In genomic region chr16:2817496-2818277, GRCh38 we compare ENCODE assay signal across 15 cellular contexts. TPM values are rescaled to one million over a fixed set of nuclear protein-coding genes. Genes with fewer than 3 reads are reported as not detected.
DNase-seq lines count a peak whose midpoint lies in the region; ATAC-seq, FAIRE-seq and TF ChIP-seq lines count a peak whose summit lies in the region.
"Had no signal": no experiment of that assay in that cellular context is flagged by ENCODE, and none has a peak within 500 bp of the region (broad histone marks: within the 10 kb centered on the region; RNA-seq: fewer than 3 reads in every experiment).

No MANE protein-coding gene starts in this region.

- no peaks in the 10 kb centered on the region for H3K27me3 ChIP-seq in RWPE2 (ENCODE audit: insufficient read depth, poor library complexity, severe bottlenecking)
- no peaks in the 10 kb centered on the region for H3K27me3 ChIP-seq in mesendoderm (ENCODE audit: insufficient read depth, low read length, poor library complexity)

- no peaks in the 10 kb centered on the region for H3K36me3 Mint-ChIP-seq in naive thymus-derived CD8-positive, alpha-beta T cell

- H3K4me3 ChIP-seq in RWPE2 (ENCODE audit: severe bottlenecking) (peak overlapping the region; percentile 29), mesendoderm (ENCODE audit: low read length) (no peak overlapping the region)

- H4K5ac ChIP-seq in mesendoderm (ENCODE audit: low read length), result no peak overlapping the region

- no peak for TF ChIP-seq POLR2A in H54 (IDR thresholded peaks at IDR 0.05; ENCODE audit: low read depth, low read length)

- no peak overlapping the region for H3K23ac ChIP-seq in mesendoderm (ENCODE audit: low read length)

- WGBS in mesendoderm (ENCODE audit: extremely low coverage, insufficient coverage, low lambda C conversion rate), result no CpG with 5 or more reads among the region's 50 CpGs

- H3K4ac ChIP-seq in mesendoderm (ENCODE audit: low read depth, low read length), result no peak overlapping the region

- H3K36me3 ChIP-seq in RWPE2 (ENCODE audit: low read depth), result no peaks in the 10 kb centered on the region
- no peaks in the 10 kb centered on the region for H3K36me3 ChIP-seq in mesendoderm (ENCODE audit: control insufficient read depth, insufficient read depth, low read length)

- H3K4me1 Mint-ChIP-seq in naive thymus-derived CD8-positive, alpha-beta T cell, result peaks cover 0 to 4% (median 0%) of the 10 kb centered on the region in 4 donors

- H3K4me1 ChIP-seq in RWPE2 (ENCODE audit: insufficient read depth, poor library complexity, severe bottlenecking) (no peaks in the 10 kb centered on the region), mesendoderm (ENCODE audit: control insufficient read depth, low read depth, low read length) (no peaks in the 10 kb centered on the region)

- no peak overlapping the region for H3K18ac ChIP-seq in mesendoderm (ENCODE audit: low read length)

- H2BK120ac ChIP-seq in mesendoderm (ENCODE audit: low read depth, low read length), result no peak overlapping the region

- POLR2A ChIA-PET in naive thymus-derived CD8-positive, alpha-beta T cell (lab: Charles Lee), result no interaction called here

- H2BK5ac ChIP-seq in mesendoderm (ENCODE audit: low read length), result no peak overlapping the region

- no peaks in the 10 kb centered on the region for H3K9me3 Mint-ChIP-seq in naive thymus-derived CD8-positive, alpha-beta T cell

- H4K8ac ChIP-seq in mesendoderm (ENCODE audit: low read depth, low read length), result no peak overlapping the region

- H3K79me1 ChIP-seq in mesendoderm (ENCODE audit: low read length), result no peaks in the 10 kb centered on the region

- peak; percentile 28 for DNase-seq in SKM-1 treated with dmso at 0.1 percent for 144 hours (lab: John Stamatoyannopoulos, UW; ENCODE audit: unreplicated experiment)
- no peak for DNase-seq in SKM-1 (lab: John Stamatoyannopoulos, UW; ENCODE audit: unreplicated experiment)
- DNase-seq in RWPE2 (ENCODE audit: low spot score), result peak; percentile 50
- DNase-seq in naive thymus-derived CD8-positive, alpha-beta T cell, result peak in 1 of 10 donors; percentile 64
- no peak for DNase-seq in H54 (ENCODE audit: insufficient read length, low spot score)
- no peak for DNase-seq in mesendoderm
- DNase-seq: activated CD4-positive, CD25-positive, alpha-beta regulatory T cell; midbrain; retina; SIG-M5 had no signal

- H3K4me2 ChIP-seq in mesendoderm (ENCODE audit: low read length), result no peak overlapping the region

- no peaks in the 10 kb centered on the region for H3K79me2 ChIP-seq in mesendoderm (ENCODE audit: control insufficient read depth, insufficient read depth, low read length)

- peak overlapping the region in 3 of 10 donors; percentile 36 to 69 (median 38) for H3K4me3 Mint-ChIP-seq in naive thymus-derived CD8-positive, alpha-beta T cell

- H2BK15ac ChIP-seq in mesendoderm (replicated peaks; ENCODE audit: low read depth), result no peak overlapping the region

- ATAC-seq in RWPE2 (ENCODE audit: low read depth), result no peak
- ATAC-seq in naive thymus-derived CD8-positive, alpha-beta T cell, result peak; percentile 14 to 55

- no peaks in the 10 kb centered on the region for H3K9me3 ChIP-seq in RWPE2 (ENCODE audit: severe bottlenecking)

- no peak for TF ChIP-seq CTCF in RWPE2 (IDR thresholded peaks at IDR 0.05; ENCODE audit: poor library complexity, severe bottlenecking)

- no peak for FAIRE-seq in H54 (lab: Jason Lieb, UNC)

- no peaks in the 10 kb centered on the region for H3K27me3 Mint-ChIP-seq in naive thymus-derived CD8-positive, alpha-beta T cell

- H3K56ac ChIP-seq in mesendoderm (ENCODE audit: low read length), result no peak overlapping the region

- no peak overlapping the region for H3K9ac ChIP-seq in mesendoderm (ENCODE audit: low read length)

- H3K27ac ChIP-seq in RWPE2 (ENCODE audit: poor library complexity, severe bottlenecking), result peak overlapping the region; percentile 23
- no peak overlapping the region for H3K27ac ChIP-seq in mesendoderm (ENCODE audit: low read depth, low read length)

- no peak overlapping the region for H2AK5ac ChIP-seq in mesendoderm (ENCODE audit: low read length)

- H3K27ac Mint-ChIP-seq in naive thymus-derived CD8-positive, alpha-beta T cell, result peak overlapping the region in 3 of 10 donors; percentile 52 to 81 (median 69)

RNA-seq across cellular contexts. Expression of gene PRSS21, which starts 0.7 kb away (rescaled TPM):
- 1 to 10 TPM; 2.0 to 2.9 TPM for total RNA-seq in naive thymus-derived CD8-positive, alpha-beta T cell
- 10 to 100 TPM in 1 of 3 donors, 1 to 10 TPM in 2; 1.5 to 14.7 (median 3.2) TPM for polyA plus RNA-seq in naive thymus-derived CD8-positive, alpha-beta T cell
- polyA plus RNA-seq in mesendoderm (2013, experiment 1 of 2), result 0.53 TPM
- polyA plus RNA-seq in mesendoderm (2013, experiment 2 of 2), result 0.62 TPM
- total RNA-seq: A172, M059J, NCI-H460, urinary bladder had no signal

RNA-seq across cellular contexts. Expression of gene ZG16B, which starts 12.4 kb away (rescaled TPM):
- total RNA-seq in naive thymus-derived CD8-positive, alpha-beta T cell, result not detected
- polyA plus RNA-seq in naive thymus-derived CD8-positive, alpha-beta T cell, result not detected
- 0.27 TPM for polyA plus RNA-seq in mesendoderm (2013, experiment 1 of 2)
- 0.28 TPM for polyA plus RNA-seq in mesendoderm (2013, experiment 2 of 2)

RNA-seq across cellular contexts. Expression of gene PRSS41, which starts 19.4 kb away (rescaled TPM):
- total RNA-seq in naive thymus-derived CD8-positive, alpha-beta T cell, result not detected
- polyA plus RNA-seq in naive thymus-derived CD8-positive, alpha-beta T cell, result not detected
- not detected for polyA plus RNA-seq in mesendoderm (2013, experiment 1 of 2)
- not detected for polyA plus RNA-seq in mesendoderm (2013, experiment 2 of 2)
- total RNA-seq: A172, M059J, NCI-H460, urinary bladder had no signal
- polyA plus RNA-seq: adipose tissue, urinary bladder had no signal

RNA-seq across cellular contexts. Expression of gene PRSS33, which starts 30.3 kb away (rescaled TPM):
- total RNA-seq in naive thymus-derived CD8-positive, alpha-beta T cell, result not detected
- polyA plus RNA-seq in naive thymus-derived CD8-positive, alpha-beta T cell, result under 1 TPM in 1 of 3 donors, not detected in 2; 0.99 TPM
- polyA plus RNA-seq in mesendoderm (2013, experiment 1 of 2), result not detected
- not detected for polyA plus RNA-seq in mesendoderm (2013, experiment 2 of 2)
- total RNA-seq: M059J, NCI-H460, urinary bladder had no signal
- polyA plus RNA-seq: adipose tissue, urinary bladder had no signal

RNA-seq across cellular contexts. Expression of gene PRSS22, which starts 40.3 kb away (rescaled TPM):
- not detected for total RNA-seq in naive thymus-derived CD8-positive, alpha-beta T cell
- polyA plus RNA-seq in naive thymus-derived CD8-positive, alpha-beta T cell, result not detected
- polyA plus RNA-seq in mesendoderm (2013, experiment 1 of 2), result 0.58 TPM
- polyA plus RNA-seq in mesendoderm (2013, experiment 2 of 2), result 0.94 TPM
- total RNA-seq: A172, M059J, NCI-H460 had no signal

Comparison
In these comparisons a context has a peak if more than half of its experiments do, and no peak if none do; other contexts are left out.
1. DNase-seq: peak in SKM-1 treated with dmso at 0.1 percent for 144 hours (single experiment) and RWPE2 (single experiment); none in SKM-1 (single experiment), H54 (single experiment) and mesendoderm (single experiment).